20 cellular contexts compared by ENCODE assay signal in the genomic region with DNA sequence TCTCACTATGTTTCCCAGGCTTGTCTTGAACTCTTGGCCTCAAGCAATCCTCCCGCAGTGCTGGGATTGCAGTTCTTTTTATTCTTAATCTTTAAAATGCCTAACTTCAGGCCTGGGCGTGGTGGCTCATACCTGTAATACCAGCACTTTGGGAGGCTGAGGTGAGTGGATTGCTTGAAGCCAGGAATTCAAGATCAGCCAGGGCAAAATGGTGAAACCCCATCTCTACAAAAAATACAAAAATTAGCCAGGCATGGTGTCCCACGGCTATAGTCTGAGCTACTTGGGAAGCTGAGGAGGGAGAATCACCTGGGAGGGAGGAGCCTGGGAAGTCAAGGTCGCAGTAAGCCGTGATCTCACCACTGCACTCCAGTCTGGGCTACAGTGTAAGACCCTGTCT. TPM values are rescaled to one million over a fixed set of nuclear protein-coding genes. Genes with fewer than 3 reads are reported as not detected.
DNase-seq lines count a peak whose midpoint lies in the region; ATAC-seq, FAIRE-seq and TF ChIP-seq lines count a peak whose summit lies in the region.
"Had no signal": no experiment of that assay in that cellular context is flagged by ENCODE, and none has a peak within 500 bp of the region (broad histone marks: within the 10 kb centered on the region; RNA-seq: fewer than 3 reads in every experiment).

No MANE protein-coding gene starts in this region.

- no peak overlapping the region for H2BK120ac ChIP-seq in H1 (replicated peaks; ENCODE audit: low read depth, low read length)

- POLR2A ChIA-PET in Caco-2 (lab: Charles Lee) (no interaction called here), H1 (lab: Charles Lee; ENCODE audit: partially characterized antibody) (no interaction called here)
- POLR2A ChIA-PET in activated CD4-positive, alpha-beta memory T cell treated with anti-CD3 and anti-CD28 coated beads for 36 hours (lab: Charles Lee), result no interaction called here

- H3K14ac ChIP-seq in H1 (ENCODE audit: insufficient read length), result no peak overlapping the region

- no peak overlapping the region for H2BK20ac ChIP-seq in H1 (ENCODE audit: low read length)

- TF ChIP-seq RAD21 in H1 (IDR thresholded peaks at IDR 0.05 in 1 of 2, conservative IDR thresholded peaks at IDR 0.05 in 1 of 2; ENCODE audit: low read depth in 2 of 2, low read length in 2 of 2), result no peak

- no peak for TF ChIP-seq POLR2A in H1 (IDR thresholded peaks at IDR 0.05; ENCODE audit: control extremely low read depth in 1 of 2, low read depth in 2 of 2, low read length in 2 of 2)

- no peak for ATAC-seq in left lung
- no peak for ATAC-seq in left lobe of liver

- peaks cover 22% of the 10 kb centered on the region for H3K36me3 Mint-ChIP-seq in Caco-2 (ENCODE audit: insufficient read depth, unreplicated experiment)
- H3K36me3 Mint-ChIP-seq in activated CD4-positive, alpha-beta memory T cell treated with anti-CD3 and anti-CD28 coated beads for 36 hours, result no peaks in the 10 kb centered on the region

- 94% methylated on average over 5 of the region's 5 CpGs; no CpG with 5 or more reads in 1 of the 2 experiments for WGBS in H1 (ENCODE audit: extremely low coverage in 1 of 2, insufficient coverage in 1 of 2, insufficient read length in 1 of 2, insufficient replicate concordance in 2 of 2, low coverage in 1 of 2, low lambda C conversion rate in 2 of 2, missing lambda C conversion rate in 1 of 2), 2 experiments
- 78% methylated on average over 5 of the region's 5 CpGs for WGBS in smooth muscle cell (ENCODE audit: low lambda C conversion rate)

- H3K4me3 ChIP-seq in Caco-2 (ENCODE audit: low read depth, low read length) (no peak overlapping the region), H1 (ENCODE audit: extremely low read depth in 1 of 4, insufficient read depth in 2 of 4, low read depth in 3 of 4, low read length in 4 of 4) (no peak overlapping the region), smooth muscle cell (no peak overlapping the region), left lung (no peak overlapping the region)
- H3K4me3 ChIP-seq: HAP-1 had no signal

- no peak overlapping the region for H2BK5ac ChIP-seq in H1 (ENCODE audit: low read depth, low read length)

- no peak overlapping the region for H2AK5ac ChIP-seq in H1 (ENCODE audit: low read depth, low read length)

- peaks cover 19% of the 10 kb centered on the region for H3F3A ChIP-seq in smooth muscle cell (ENCODE audit: low read depth)

- no peak overlapping the region for H3K4ac ChIP-seq in H1 (replicated peaks; ENCODE audit: insufficient read length, low read depth, low read length)

- H3K27me3 Mint-ChIP-seq in Caco-2 (ENCODE audit: insufficient read depth, unreplicated experiment), result no peaks in the 10 kb centered on the region
- H3K27me3 Mint-ChIP-seq in activated CD4-positive, alpha-beta memory T cell treated with anti-CD3 and anti-CD28 coated beads for 36 hours, result no peaks in the 10 kb centered on the region

- no peaks in the 10 kb centered on the region for H3K79me1 ChIP-seq in H1 (ENCODE audit: low read depth, low read length)

- H2BK12ac ChIP-seq in H1 (ENCODE audit: low read depth, low read length), result 0 out of 2 replicates have a peak overlapping the region, but pooled peaks have one; percentile 17

- no peak overlapping the region for H3K18ac ChIP-seq in H1 (ENCODE audit: extremely low read depth, low read length)

- no peak for TF ChIP-seq EP300 in H1 (IDR thresholded peaks at IDR 0.05; ENCODE audit: borderline replicate concordance in 1 of 2, low read depth in 2 of 2, low read length in 2 of 2)

- no peaks in the 10 kb centered on the region for H3K36me3 ChIP-seq in Caco-2 (ENCODE audit: control insufficient read depth, insufficient read depth, low read length)
- peaks cover 0 to 18% (median 0%) of the 10 kb centered on the region in 4 experiments; a peak in 2 of 8 replicates for H3K36me3 ChIP-seq in H1 (ENCODE audit: control insufficient read depth in 2 of 4, insufficient read depth in 4 of 4, low read length in 3 of 4)
- H3K36me3 ChIP-seq in smooth muscle cell (ENCODE audit: low read depth), result peaks cover 7% of the 10 kb centered on the region
- no peaks in the 10 kb centered on the region for H3K36me3 ChIP-seq in left lung

- no peak overlapping the region for H4K5ac ChIP-seq in H1 (ENCODE audit: insufficient read length, low read depth, low read length)

- BruUV-seq in Caco-2 (replicated peaks; lab: Mats Ljungman, UMichigan), result no TSS peak

- intact Hi-C loops in Caco-2 (cut with micrococcal nuclease; ENCODE audit: unreplicated experiment), result no loop called here
- intact Hi-C loops in left lung (cut with DNase I), result no loop called here
- intact Hi-C loops in activated CD4-positive, alpha-beta memory T cell treated with anti-CD3 and anti-CD28 coated beads for 36 hours (cut with micrococcal nuclease), result no loop called here

- H3K4me1 ChIP-seq in Caco-2 (peaks cover 12% of the 10 kb centered on the region; the same call in 1 of the 2 replicates), H1 (replicated peaks in 1 of 4; ENCODE audit: control insufficient read depth in 3 of 4, insufficient read depth in 4 of 4, low read length in 3 of 4) (peaks cover 0 to 3% (median 0%) of the 10 kb centered on the region in 4 experiments; a peak in 1 of 7 replicates), smooth muscle cell (ENCODE audit: low read depth) (peaks cover 3% of the 10 kb centered on the region), left lung (no peaks in the 10 kb centered on the region)

- peaks cover 7% of the 10 kb centered on the region for H3K4me1 Mint-ChIP-seq in Caco-2 (ENCODE audit: low read depth, unreplicated experiment)
- no peaks in the 10 kb centered on the region for H3K4me1 Mint-ChIP-seq in activated CD4-positive, alpha-beta memory T cell treated with anti-CD3 and anti-CD28 coated beads for 36 hours (ENCODE audit: low read depth)

- H2BK15ac ChIP-seq in H1 (ENCODE audit: low read length), result no peak overlapping the region

- no peak overlapping the region for H3K56ac ChIP-seq in H1 (replicated peaks; ENCODE audit: insufficient read length, low read depth, low read length)

- no peaks in the 10 kb centered on the region for H3K27me3 ChIP-seq in Caco-2 (replicated peaks; ENCODE audit: control insufficient read depth, insufficient read depth, low read length)
- no peaks in the 10 kb centered on the region for H3K27me3 ChIP-seq in H1 (replicated peaks in 1 of 4; ENCODE audit: control insufficient read depth in 3 of 4, extremely low read depth in 1 of 4, insufficient read depth in 3 of 4, low read length in 3 of 4)
- H3K27me3 ChIP-seq in smooth muscle cell (ENCODE audit: low read depth), result no peaks in the 10 kb centered on the region
- peaks cover 0 to 6% of the 10 kb centered on the region in 2 donors for H3K27me3 ChIP-seq in left lung

- no peak overlapping the region for H3K27ac ChIP-seq in H1 (ENCODE audit: low read depth, low read length)
- H3K27ac ChIP-seq in smooth muscle cell (ENCODE audit: low read depth), result peak overlapping the region; percentile 49
- no peak overlapping the region for H3K27ac ChIP-seq in left lung
- H3K27ac ChIP-seq: HL-60, RWPE1 had no signal

- H3K23me2 ChIP-seq in H1 (ENCODE audit: low read depth, low read length), result no peaks in the 10 kb centered on the region

- H3K79me2 ChIP-seq in H1 (ENCODE audit: control insufficient read depth in 1 of 2, insufficient read depth in 2 of 2, low read length in 2 of 2) (peaks cover 0 to 37% of the 10 kb centered on the region in 2 experiments; a peak in 3 of 4 replicates), smooth muscle cell (ENCODE audit: low read depth) (peaks cover 96% of the 10 kb centered on the region)

- H4K20me1 ChIP-seq in H1 (replicated peaks in 1 of 2; ENCODE audit: control insufficient read depth in 1 of 2, insufficient read depth in 2 of 2, low read length in 2 of 2) (peaks cover 0 to under 1% of the 10 kb centered on the region in 2 experiments), smooth muscle cell (ENCODE audit: low read depth) (peaks cover 28% of the 10 kb centered on the region)

- CTCF ChIA-PET in Caco-2 (lab: Charles Lee) (no interaction called here), H1 (lab: Charles Lee; ENCODE audit: partially characterized antibody) (interaction anchor here (0.5 to 0.6 kb wide), 2 partner anchors 75 to 278 kb away, joined by 3 read pairs; no protein-coding TSS in a partner anchor)
- CTCF ChIA-PET in activated CD4-positive, alpha-beta memory T cell treated with anti-CD3 and anti-CD28 coated beads for 36 hours (lab: Charles Lee), result no interaction called here

- H3K4me2 ChIP-seq in H1 (ENCODE audit: insufficient read depth in 1 of 2, low read depth in 2 of 2, low read length in 2 of 2), result no peak overlapping the region
- no peak overlapping the region for H3K4me2 ChIP-seq in smooth muscle cell

- no peaks in the 10 kb centered on the region for H3K9me3 Mint-ChIP-seq in Caco-2 (ENCODE audit: unreplicated experiment)
- no peaks in the 10 kb centered on the region for H3K9me3 Mint-ChIP-seq in activated CD4-positive, alpha-beta memory T cell treated with anti-CD3 and anti-CD28 coated beads for 36 hours

- peak overlapping the region; percentile 72 for H3K27ac Mint-ChIP-seq in Caco-2 (ENCODE audit: unreplicated experiment)
- H3K27ac Mint-ChIP-seq in activated CD4-positive, alpha-beta memory T cell treated with anti-CD3 and anti-CD28 coated beads for 36 hours, result no peak overlapping the region

- peak; percentile 82 for FAIRE-seq in H1 (lab: Jason Lieb, UNC)
- FAIRE-seq: A204.1, GM19239, HTR-8/SVneo had no signal

- H3K9ac ChIP-seq in H1 (replicated peaks in 1 of 4; ENCODE audit: extremely low read depth in 1 of 4, low read depth in 3 of 4, low read length in 3 of 4) (no peak overlapping the region), smooth muscle cell (ENCODE audit: low read depth) (no peak overlapping the region)

- TF ChIP-seq CTCF in Caco-2 (IDR thresholded peaks at IDR 0.05; ENCODE audit: insufficient read depth in 1 of 2, low read depth in 1 of 2, low read length in 1 of 2, severe bottlenecking in 1 of 2, unreplicated experiment in 1 of 2) (no peak), H1 (IDR thresholded peaks at IDR 0.05; ENCODE audit: control extremely low read depth in 1 of 3, insufficient read depth in 1 of 3, low read depth in 1 of 3, low read length in 3 of 3) (no peak), smooth muscle cell (IDR thresholded peaks at IDR 0.05; ENCODE audit: borderline replicate concordance, insufficient read depth, poor library complexity, severe bottlenecking) (no peak), left lung (IDR thresholded peaks at IDR 0.05) (no peak)

- DNase-seq in Caco-2, result peak; percentile 6 to 39
- peak; percentile 20 for DNase-seq in NCI-H226
- DNase-seq in H1 (ENCODE audit: low read depth in 1 of 2, low spot score in 2 of 2), result no peak
- DNase-seq in smooth muscle cell (lab: John Stamatoyannopoulos, UW; ENCODE audit: unreplicated experiment), result no peak
- no peak for DNase-seq in NCI-H524 (lab: John Stamatoyannopoulos, UW)
- no peak for DNase-seq in left lung
- no peak for DNase-seq in left lobe of liver (ENCODE audit: low spot score)
- DNase-seq in activated CD4-positive, alpha-beta memory T cell treated with anti-CD3 and anti-CD28 coated beads for 36 hours, result no peak
- DNase-seq: C1 segment of cervical spinal cord, DMS 273 treated with DMSO at 0.1 percent for 48 hours, NCI-H1417 treated with DMSO at 0.1 percent for 48 hours, NCI-H1930, NCI-H2171 treated with DMSO at 0.1 percent for 48 hours, NCI-H774 had no signal

- H3K9me3 ChIP-seq in Caco-2 (no peaks in the 10 kb centered on the region), H1 (ENCODE audit: insufficient read depth in 2 of 2, low read depth in 1 of 2, low read length in 1 of 2) (no peaks in the 10 kb centered on the region), smooth muscle cell (replicated peaks; ENCODE audit: low read depth) (no peaks in the 10 kb centered on the region), left lung (no peaks in the 10 kb centered on the region)
- H3K9me3 ChIP-seq: HAP-1 had no signal

- no peak overlapping the region for H4K91ac ChIP-seq in H1 (replicated peaks; ENCODE audit: insufficient read length, low read length)

- H3K23ac ChIP-seq in H1 (ENCODE audit: insufficient read length), result no peak overlapping the region

- no peak overlapping the region for H4K8ac ChIP-seq in H1 (ENCODE audit: extremely low read depth, insufficient read depth, low read length)

- H2AFZ ChIP-seq in H1 (ENCODE audit: low read length) (no peak overlapping the region), smooth muscle cell (ENCODE audit: low read depth) (no peak overlapping the region)

- no peak overlapping the region for H3K4me3 Mint-ChIP-seq in Caco-2 (ENCODE audit: unreplicated experiment)
- no peak overlapping the region for H3K4me3 Mint-ChIP-seq in activated CD4-positive, alpha-beta memory T cell treated with anti-CD3 and anti-CD28 coated beads for 36 hours

RNA-seq across cellular contexts. Expression of gene PLS3, which starts 45.9 kb away (rescaled TPM):
- total RNA-seq in Caco-2 (2022), result 211 and 213 TPM in 2 replicates
- 185 and 188 TPM in 2 replicates for total RNA-seq in H1 (2021; fragmentation: NEBNext Ultra II Directional; extraction: Animal tissue kit (Norgen Biotek cat#: 25700))
- polyA plus RNA-seq in H1 (2011; rRNA removed), result 55.2 and 107 TPM in 2 replicates
- polyA plus RNA-seq in H1 (2011; cell fraction: cytosol; rRNA removed), result 143 TPM
- polyA plus RNA-seq in H1 (2011; cell fraction: nucleus; rRNA removed), result 69.2 TPM
- polyA plus RNA-seq in H1 (2012, experiment 1 of 2), result 152 to 225 TPM (median 173 TPM) in 4 replicates
- polyA plus RNA-seq in H1 (2012, experiment 2 of 2), result 14.6 TPM
- polyA plus RNA-seq in H1 (2013, experiment 1 of 2), result 90.2 TPM
- 91.0 TPM for polyA plus RNA-seq in H1 (2013, experiment 2 of 2)
- 153 and 370 TPM in 2 replicates for polyA minus RNA-seq in H1 (2011; rRNA and poly(A)+ RNA removed)
- polyA minus RNA-seq in H1 (2011; cell fraction: cytosol; rRNA and poly(A)+ RNA removed), result 150 TPM
- polyA minus RNA-seq in H1 (2011; cell fraction: nucleus; rRNA and poly(A)+ RNA removed), result 97.3 TPM
- 609 and 1,026 TPM in 2 replicates for total RNA-seq in smooth muscle cell
- 305 and 318 TPM in 2 replicates for polyA plus RNA-seq in smooth muscle cell
- total RNA-seq in left lung, result 100 to 1,000 TPM; 186 to 354 TPM
- 68.7 TPM for total RNA-seq in left lobe of liver
- under 1 TPM; 0.48 to 0.52 TPM for total RNA-seq in activated CD4-positive, alpha-beta memory T cell treated with anti-CD3 and anti-CD28 coated beads for 36 hours

Comparison
In these comparisons a context has a peak if more than half of its experiments do, and no peak if none do; other contexts are left out.
1. DNase-seq: peak in Caco-2 (2 of 2) and NCI-H226 (single experiment); none in H1 (0 of 2), smooth muscle cell (single experiment), NCI-H524 (0 of 2), left lung (0 of 2), left lobe of liver (single experiment) and activated CD4-positive, alpha-beta memory T cell treated with anti-CD3 and anti-CD28 coated beads for 36 hours (single experiment).
2. RNA of gene PLS3, which starts 45.9 kb away (total RNA-seq): 609 to 1,026 TPM in smooth muscle cell, 186 to 354 TPM in left lung, 211 to 213 TPM in Caco-2, 185 to 188 TPM in H1 and 68.7 TPM in left lobe of liver (single experiment); 0.48 to 0.52 TPM in activated CD4-positive, alpha-beta memory T cell treated with anti-CD3 and anti-CD28 coated beads for 36 hours; every median in the first group is over 10 times any median in the second.